Comparison of ENCODE assay signal across 13 cellular contexts in the genomic region with DNA sequence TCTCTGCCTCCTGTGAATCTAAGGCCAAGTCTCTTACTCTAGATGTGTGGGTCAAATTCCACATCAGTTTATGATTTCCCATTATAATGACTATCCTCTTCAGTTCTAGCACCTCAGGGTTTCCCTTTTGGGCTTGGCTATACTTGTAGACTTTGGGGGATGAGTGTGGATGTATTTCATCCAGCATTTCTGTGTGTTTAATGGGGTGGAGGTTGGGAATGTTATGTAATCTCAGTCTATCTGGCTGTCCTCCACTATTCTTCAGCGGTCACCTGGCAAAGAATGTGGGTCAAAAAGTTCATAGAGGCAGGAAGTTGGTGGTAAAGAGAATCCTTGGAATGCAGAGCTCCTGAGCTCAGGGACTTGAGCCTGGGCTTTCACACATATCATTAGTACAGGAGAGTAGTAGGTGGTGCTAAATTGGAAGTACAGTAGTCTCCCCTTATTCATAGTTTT.
DNase-seq lines count a peak whose midpoint lies in the region; ATAC-seq and TF ChIP-seq lines count a peak whose summit lies in the region.
"Had no signal": no experiment of that assay in that cellular context is flagged by ENCODE, and none has a peak within 500 bp of the region (broad histone marks: within the 10 kb centered on the region; RNA-seq: fewer than 3 reads in every experiment).

No MANE protein-coding gene starts in this region.

- intact Hi-C loops in MCF 10A (cut with micrococcal nuclease) (no loop called here), right lobe of liver (cut with DNase I) (no loop called here), right cardiac atrium (cut with DNase I) (no loop called here)

- CTCF ChIA-PET in MCF 10A (lab: Yijun Ruan, JAX) = interaction anchor here (0.5 to 2.5 kb wide), 3 partner anchors 34 to 562 kb away, joined by 3 to 8 read pairs (median 5); no protein-coding TSS in a partner anchor

- H3K27ac ChIP-seq in right lobe of liver (peak overlapping the region in 1 of 3 donors; percentile 25), right cardiac atrium (ENCODE audit: low read length) (no peak overlapping the region)
- H3K27ac ChIP-seq: ascending aorta had no signal

- no peaks in the 10 kb centered on the region for H3K36me3 Mint-ChIP-seq in MCF 10A (ENCODE audit: insufficient read depth, unreplicated experiment)
- H3K36me3 Mint-ChIP-seq: naive B cell had no signal

- TF ChIP-seq CTCF in MCF 10A (IDR thresholded peaks at IDR 0.05; ENCODE audit: unreplicated experiment) (no peak), right lobe of liver (IDR thresholded peaks at IDR 0.05) (no peak)

- no peaks in the 10 kb centered on the region for H3K36me3 ChIP-seq in right lobe of liver
- H3K36me3 ChIP-seq: ascending aorta had no signal

- ATAC-seq in right lobe of liver (peak; percentile 84 to 98 (median 86)), HG03354 (IDR thresholded peaks at IDR 0.05; ENCODE audit: poor library complexity, severe bottlenecking, unreplicated experiment) (no peak), right cardiac atrium (no peak)

- H3K4me1 Mint-ChIP-seq in MCF 10A (ENCODE audit: insufficient read depth, unreplicated experiment) = peaks cover 11% of the 10 kb centered on the region

- H3K27ac Mint-ChIP-seq in MCF 10A (ENCODE audit: low read depth, unreplicated experiment) = no peak overlapping the region
- H3K27ac Mint-ChIP-seq: naive B cell had no signal

- 31% methylated on average over 1 of the region's 1 CpG for WGBS in right lobe of liver (ENCODE audit: insufficient coverage, low coverage, low lambda C conversion rate, missing lambda C conversion rate)
- WGBS in right cardiac atrium = 27% methylated on average over 1 of the region's 1 CpG

- H3K4me3 ChIP-seq in right lobe of liver (no peak overlapping the region), right cardiac atrium (ENCODE audit: low read length) (no peak overlapping the region)
- H3K4me3 ChIP-seq: ascending aorta had no signal

- DNase-seq in AG08395 (ENCODE audit: low spot score) (peak; percentile 45), LoVo (ENCODE audit: low spot score) (peak; percentile 28), MCF 10A (ENCODE audit: unreplicated experiment) (peak; percentile 78), right lobe of liver (no peak), GM19240 (ENCODE audit: insufficient read length, low spot score) (no peak), DMS 273 (lab: John Stamatoyannopoulos, UW; ENCODE audit: unreplicated experiment) (no peak), right cardiac atrium (no peak)
- DNase-seq: activated CD4-positive, CD25-positive, alpha-beta regulatory T cell; MM.1S; naive B cell; NCI-H2227 treated with DMSO at 0.1 percent for 48 hours had no signal

- TF ChIP-seq POLR2A in right lobe of liver (IDR thresholded peaks at IDR 0.05) = no peak

- H3K9me3 Mint-ChIP-seq in MCF 10A (ENCODE audit: unreplicated experiment) = peaks cover 11% of the 10 kb centered on the region

- H3K4me3 Mint-ChIP-seq in MCF 10A (ENCODE audit: unreplicated experiment) = no peak overlapping the region
- H3K4me3 Mint-ChIP-seq: naive B cell had no signal

- POLR2A ChIA-PET in MCF 10A (lab: Yijun Ruan, JAX) = interaction anchor here (0.6 to 0.9 kb wide), 2 partner anchors 11 to 114 kb away, joined by 4 read pairs; no protein-coding TSS in a partner anchor

- H3K9me3 ChIP-seq in right lobe of liver = no peaks in the 10 kb centered on the region
- H3K9me3 ChIP-seq in right cardiac atrium (ENCODE audit: control insufficient read depth, low read length) = no peaks in the 10 kb centered on the region

- no peaks in the 10 kb centered on the region for H3K27me3 Mint-ChIP-seq in MCF 10A (ENCODE audit: insufficient read depth, unreplicated experiment)

- no TSS peak for BruUV-seq in MCF 10A (replicated peaks; lab: Mats Ljungman, UMichigan)

- no peaks in the 10 kb centered on the region for H3K27me3 ChIP-seq in right lobe of liver
- H3K27me3 ChIP-seq in right cardiac atrium (ENCODE audit: control insufficient read depth, insufficient read depth) = no peaks in the 10 kb centered on the region
- H3K27me3 ChIP-seq: ascending aorta had no signal

- peaks cover 0 to 13% (median 3%) of the 10 kb centered on the region in 4 donors for H3K4me1 ChIP-seq in right lobe of liver
- no peaks in the 10 kb centered on the region for H3K4me1 ChIP-seq in right cardiac atrium (ENCODE audit: control insufficient read depth, insufficient read depth, low read length)
- H3K4me1 ChIP-seq: ascending aorta had no signal

Comparison
In these comparisons a context has a peak if more than half of its experiments do, and no peak if none do; other contexts are left out.
1. DNase-seq: peak in AG08395 (single experiment), LoVo (single experiment) and MCF 10A (single experiment); none in right lobe of liver (0 of 3), GM19240 (single experiment), DMS 273 (single experiment) and right cardiac atrium (0 of 3).
2. ATAC-seq: peak in right lobe of liver (4 of 4); none in HG03354 (single experiment) and right cardiac atrium (0 of 2).